26 cellular contexts compared by ENCODE assay signal in the genomic region with DNA sequence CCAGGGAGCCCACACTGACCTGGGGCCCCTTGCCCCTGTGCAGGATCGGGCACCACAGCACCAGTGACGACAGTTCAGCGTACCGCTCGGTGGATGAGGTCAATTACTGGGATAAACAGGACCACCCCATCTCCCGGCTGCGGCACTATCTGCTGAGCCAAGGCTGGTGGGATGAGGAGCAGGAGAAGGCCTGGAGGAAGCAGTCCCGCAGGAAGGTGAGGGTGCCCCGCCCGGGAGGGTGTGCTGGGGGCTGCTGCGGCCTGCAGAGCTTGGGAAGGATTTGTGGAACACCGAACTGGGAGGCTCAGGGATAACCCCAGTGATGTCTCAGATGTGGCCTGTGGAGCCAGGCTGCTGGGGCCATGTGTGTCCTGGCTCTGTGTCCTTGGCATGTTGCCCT. TPM values are rescaled to one million over a fixed set of nuclear protein-coding genes. Genes with fewer than 3 reads are reported as not detected.
"Had no signal": no experiment of that assay in that cellular context is flagged by ENCODE, and none has a peak within 500 bp of the region (broad histone marks: within the 10 kb centered on the region; RNA-seq: fewer than 3 reads in every experiment).

No MANE protein-coding gene starts in this region.

- H3K9me3 Mint-ChIP-seq: immature natural killer cell, nephron had no signal

- H3K4me3 Mint-ChIP-seq: nephron had no signal

- H3K27ac Mint-ChIP-seq: immature natural killer cell, nephron had no signal

- H3K4me3 ChIP-seq: esophagus muscularis mucosa, gastrocnemius medialis, lung, sigmoid colon, skin epidermis, stomach, thoracic aorta, transverse colon had no signal

- H3K27me3 ChIP-seq: esophagus muscularis mucosa, gastrocnemius medialis, sigmoid colon, stomach, transverse colon had no signal

- H3K9me3 ChIP-seq: esophagus muscularis mucosa, gastrocnemius medialis, sigmoid colon, stomach, thoracic aorta, transverse colon had no signal

- H3K27ac ChIP-seq: epithelial cell of prostate, esophagus muscularis mucosa, gastrocnemius medialis, sigmoid colon, skin epidermis, stomach, thoracic aorta had no signal

- DNase-seq: cortex of kidney; effector memory CD4-positive, alpha-beta T cell; gastrocnemius medialis; immature natural killer cell; left cardiac atrium; mesenchymal stem cell; midbrain; sigmoid colon; stimulated activated CD4-positive, alpha-beta T cell treated with anti-CD3 and anti-CD28 coated beads, Interleukin-2, amount 100 ng/mL, for 24 hours; stimulated activated CD4-positive, alpha-beta T cell treated with anti-CD3 and anti-CD28 coated beads, Interleukin-4, amount 100 ng/mL, for 4 hours; stimulated activated naive CD4-positive, alpha-beta T cell; stomach; substantia nigra; transverse colon had no signal

- ATAC-seq: gastrocnemius medialis, left cardiac atrium had no signal

RNA-seq across cellular contexts. Expression of gene ERICH4, which starts 20.0 kb away (rescaled TPM):
- total RNA-seq: esophagus muscularis mucosa, fibroblast of villous mesenchyme, gastrocnemius medialis, left cardiac atrium, left ventricle myocardium superior, lung, osteocyte, pulmonary artery endothelial cell, sigmoid colon, stomach, thoracic aorta, transverse colon, ureter had no signal
- polyA plus RNA-seq: immature natural killer cell, keratinocyte, sigmoid colon, stomach had no signal
